ENCODE assay signal across 1 cellular context in genomic region chr11:83157755-83158473, GRCh38.
A peak's percentile ranks its signal among the peaks of the same experiment; 100 is the strongest.
TF ChIP-seq lines count a peak whose summit lies in the region.

No MANE protein-coding gene starts in this region.

TF ChIP-seq in HepG2, 621 proteins besides CTCF, POLR2A, EP300 and RAD21 (continued from another document and continues in another):
- TF ChIP-seq ZHX2 (IDR thresholded peaks at IDR 0.05; ENCODE audit: low read depth) (no peak), ZHX2 (CRISPR knock-in tag; IDR thresholded peaks at IDR 0.05; ENCODE audit: borderline replicate concordance) (0 out of 2 replicates have a peak, but pooled peaks have one; percentile 22), FOXK1 (CRISPR knock-in tag; IDR thresholded peaks at IDR 0.05; ENCODE audit: borderline replicate concordance, low read depth) (no peak), TBL1XR1 (IDR thresholded peaks at IDR 0.05; ENCODE audit: borderline replicate concordance, low read length, partially characterized antibody) (no peak), THAP11 (CRISPR knock-in tag; IDR thresholded peaks at IDR 0.05) (0 out of 2 replicates have a peak, but pooled peaks have one; percentile 9), ZNF672 (CRISPR knock-in tag; IDR thresholded peaks at IDR 0.05) (no peak), DMAP1 (CRISPR knock-in tag; IDR thresholded peaks at IDR 0.05) (peak; percentile 66; the same call in 1 of the 2 replicates), ZFP90 (CRISPR knock-in tag; IDR thresholded peaks at IDR 0.05; ENCODE audit: borderline replicate concordance) (0 out of 2 replicates have a peak, but pooled peaks have one; percentile 67), PHF5A (CRISPR knock-in tag; IDR thresholded peaks at IDR 0.05; ENCODE audit: low read depth, unreplicated experiment) (no peak), ZNF639 (CRISPR knock-in tag; conservative IDR thresholded peaks at IDR 0.05) (0 out of 2 replicates have a peak, but pooled peaks have one; percentile 29), AKAP8 (CRISPR knock-in tag; IDR thresholded peaks at IDR 0.05) (no peak), ISX (CRISPR knock-in tag; conservative IDR thresholded peaks at IDR 0.05) (0 out of 2 replicates have a peak, but pooled peaks have one; percentile 32), NFE2L1 (CRISPR knock-in tag; IDR thresholded peaks at IDR 0.05; ENCODE audit: borderline replicate concordance) (no peak), MAFF (IDR thresholded peaks at IDR 0.05; ENCODE audit: low read depth, low read length) (no peak), POLR2AphosphoS5 (IDR thresholded peaks at IDR 0.05; ENCODE audit: low read depth, low read length) (peak; percentile 46), ELF1 (CRISPR knock-in tag; IDR thresholded peaks at IDR 0.05) (no peak), PATZ1 (CRISPR knock-in tag; IDR thresholded peaks at IDR 0.05) (peak; percentile 87), NR2F6 (IDR thresholded peaks at IDR 0.05) (no peak), NR2F6 (CRISPR knock-in tag; IDR thresholded peaks at IDR 0.05) (no peak), HMGXB4 (CRISPR knock-in tag; IDR thresholded peaks at IDR 0.05; ENCODE audit: borderline replicate concordance in 1 of 2, low read depth in 1 of 2) (peak in 1 of 2 experiments; percentile 45; a peak in 1 of 4 replicates), POGZ (CRISPR knock-in tag; IDR thresholded peaks at IDR 0.05) (peak; percentile 12; the same call in 1 of the 2 replicates), ZBTB26 (CRISPR knock-in tag; IDR thresholded peaks at IDR 0.05; ENCODE audit: borderline replicate concordance) (no peak), ZFAT (CRISPR knock-in tag; conservative IDR thresholded peaks at IDR 0.05) (0 out of 2 replicates have a peak, but pooled peaks have one; percentile 36), ZNF263 (CRISPR knock-in tag; IDR thresholded peaks at IDR 0.05) (no peak), ZC3H4 (CRISPR knock-in tag; IDR thresholded peaks at IDR 0.05; ENCODE audit: borderline replicate concordance) (0 out of 2 replicates have a peak, but pooled peaks have one; percentile 1), REL (CRISPR knock-in tag; conservative IDR thresholded peaks at IDR 0.05) (no peak), ZNF766 (CRISPR knock-in tag; IDR thresholded peaks at IDR 0.05; ENCODE audit: borderline replicate concordance) (no peak), NBN (conservative IDR thresholded peaks at IDR 0.05) (no peak), ZNF788 (CRISPR knock-in tag; IDR thresholded peaks at IDR 0.05; ENCODE audit: borderline replicate concordance) (no peak), ZC3H13 (CRISPR knock-in tag; IDR thresholded peaks at IDR 0.05) (peak; percentile 69; the same call in 1 of the 2 replicates), ETV5 (CRISPR knock-in tag; IDR thresholded peaks at IDR 0.05; ENCODE audit: borderline replicate concordance) (no peak), MTA1 (CRISPR knock-in tag; IDR thresholded peaks at IDR 0.05; ENCODE audit: borderline replicate concordance) (no peak)
- TF ChIP-seq, protein P1, sequence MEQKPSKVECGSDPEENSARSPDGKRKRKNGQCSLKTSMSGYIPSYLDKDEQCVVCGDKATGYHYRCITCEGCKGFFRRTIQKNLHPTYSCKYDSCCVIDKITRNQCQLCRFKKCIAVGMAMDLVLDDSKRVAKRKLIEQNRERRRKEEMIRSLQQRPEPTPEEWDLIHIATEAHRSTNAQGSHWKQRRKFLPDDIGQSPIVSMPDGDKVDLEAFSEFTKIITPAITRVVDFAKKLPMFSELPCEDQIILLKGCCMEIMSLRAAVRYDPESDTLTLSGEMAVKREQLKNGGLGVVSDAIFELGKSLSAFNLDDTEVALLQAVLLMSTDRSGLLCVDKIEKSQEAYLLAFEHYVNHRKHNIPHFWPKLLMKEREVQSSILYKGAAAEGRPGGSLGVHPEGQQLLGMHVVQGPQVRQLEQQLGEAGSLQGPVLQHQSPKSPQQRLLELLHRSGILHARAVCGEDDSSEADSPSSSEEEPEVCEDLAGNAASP (CRISPR knock-in tag; IDR thresholded peaks at IDR 0.05; ENCODE audit: borderline replicate concordance), result no peak
- TF ChIP-seq, protein P2, sequence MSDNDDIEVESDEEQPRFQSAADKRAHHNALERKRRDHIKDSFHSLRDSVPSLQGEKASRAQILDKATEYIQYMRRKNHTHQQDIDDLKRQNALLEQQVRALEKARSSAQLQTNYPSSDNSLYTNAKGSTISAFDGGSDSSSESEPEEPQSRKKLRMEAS (IDR thresholded peaks at IDR 0.05), result 0 out of 2 replicates have a peak, but pooled peaks have one; percentile 60
- TF ChIP-seq, protein P3, sequence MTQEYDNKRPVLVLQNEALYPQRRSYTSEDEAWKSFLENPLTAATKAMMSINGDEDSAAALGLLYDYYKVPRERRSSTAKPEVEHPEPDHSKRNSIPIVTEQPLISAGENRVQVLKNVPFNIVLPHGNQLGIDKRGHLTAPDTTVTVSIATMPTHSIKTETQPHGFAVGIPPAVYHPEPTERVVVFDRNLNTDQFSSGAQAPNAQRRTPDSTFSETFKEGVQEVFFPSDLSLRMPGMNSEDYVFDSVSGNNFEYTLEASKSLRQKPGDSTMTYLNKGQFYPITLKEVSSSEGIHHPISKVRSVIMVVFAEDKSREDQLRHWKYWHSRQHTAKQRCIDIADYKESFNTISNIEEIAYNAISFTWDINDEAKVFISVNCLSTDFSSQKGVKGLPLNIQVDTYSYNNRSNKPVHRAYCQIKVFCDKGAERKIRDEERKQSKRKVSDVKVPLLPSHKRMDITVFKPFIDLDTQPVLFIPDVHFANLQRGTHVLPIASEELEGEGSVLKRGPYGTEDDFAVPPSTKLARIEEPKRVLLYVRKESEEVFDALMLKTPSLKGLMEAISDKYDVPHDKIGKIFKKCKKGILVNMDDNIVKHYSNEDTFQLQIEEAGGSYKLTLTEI (CRISPR knock-in tag; conservative IDR thresholded peaks at IDR 0.05), result no peak
- TF ChIP-seq, protein P4, sequence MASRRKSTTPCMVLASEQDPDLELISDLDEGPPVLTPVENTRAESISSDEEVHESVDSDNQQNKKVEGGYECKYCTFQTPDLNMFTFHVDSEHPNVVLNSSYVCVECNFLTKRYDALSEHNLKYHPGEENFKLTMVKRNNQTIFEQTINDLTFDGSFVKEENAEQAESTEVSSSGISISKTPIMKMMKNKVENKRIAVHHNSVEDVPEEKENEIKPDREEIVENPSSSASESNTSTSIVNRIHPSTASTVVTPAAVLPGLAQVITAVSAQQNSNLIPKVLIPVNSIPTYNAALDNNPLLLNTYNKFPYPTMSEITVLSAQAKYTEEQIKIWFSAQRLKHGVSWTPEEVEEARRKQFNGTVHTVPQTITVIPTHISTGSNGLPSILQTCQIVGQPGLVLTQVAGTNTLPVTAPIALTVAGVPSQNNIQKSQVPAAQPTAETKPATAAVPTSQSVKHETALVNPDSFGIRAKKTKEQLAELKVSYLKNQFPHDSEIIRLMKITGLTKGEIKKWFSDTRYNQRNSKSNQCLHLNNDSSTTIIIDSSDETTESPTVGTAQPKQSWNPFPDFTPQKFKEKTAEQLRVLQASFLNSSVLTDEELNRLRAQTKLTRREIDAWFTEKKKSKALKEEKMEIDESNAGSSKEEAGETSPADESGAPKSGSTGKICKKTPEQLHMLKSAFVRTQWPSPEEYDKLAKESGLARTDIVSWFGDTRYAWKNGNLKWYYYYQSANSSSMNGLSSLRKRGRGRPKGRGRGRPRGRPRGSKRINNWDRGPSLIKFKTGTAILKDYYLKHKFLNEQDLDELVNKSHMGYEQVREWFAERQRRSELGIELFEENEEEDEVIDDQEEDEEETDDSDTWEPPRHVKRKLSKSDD (CRISPR knock-in tag; IDR thresholded peaks at IDR 0.05; ENCODE audit: low read depth), result no peak
- TF ChIP-seq, protein P5, sequence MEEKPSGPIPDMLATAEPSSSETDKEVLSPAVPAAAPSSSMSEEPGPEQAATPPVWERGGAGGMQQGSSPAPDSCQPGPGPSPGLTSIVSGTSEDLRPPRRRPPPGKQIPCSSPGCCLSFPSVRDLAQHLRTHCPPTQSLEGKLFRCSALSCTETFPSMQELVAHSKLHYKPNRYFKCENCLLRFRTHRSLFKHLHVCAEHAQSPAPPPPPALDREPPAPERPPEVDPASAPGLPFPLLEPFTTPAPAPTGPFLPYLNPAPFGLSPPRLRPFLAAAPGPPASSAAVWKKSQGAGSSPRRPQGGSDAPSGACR (CRISPR knock-in tag; IDR thresholded peaks at IDR 0.05), result no peak
- TF ChIP-seq, protein P6, sequence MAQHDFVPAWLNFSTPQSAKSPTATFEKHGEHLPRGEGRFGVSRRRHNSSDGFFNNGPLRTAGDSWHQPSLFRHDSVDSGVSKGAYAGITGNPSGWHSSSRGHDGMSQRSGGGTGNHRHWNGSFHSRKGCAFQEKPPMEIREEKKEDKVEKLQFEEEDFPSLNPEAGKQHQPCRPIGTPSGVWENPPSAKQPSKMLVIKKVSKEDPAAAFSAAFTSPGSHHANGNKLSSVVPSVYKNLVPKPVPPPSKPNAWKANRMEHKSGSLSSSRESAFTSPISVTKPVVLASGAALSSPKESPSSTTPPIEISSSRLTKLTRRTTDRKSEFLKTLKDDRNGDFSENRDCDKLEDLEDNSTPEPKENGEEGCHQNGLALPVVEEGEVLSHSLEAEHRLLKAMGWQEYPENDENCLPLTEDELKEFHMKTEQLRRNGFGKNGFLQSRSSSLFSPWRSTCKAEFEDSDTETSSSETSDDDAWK (CRISPR knock-in tag; IDR thresholded peaks at IDR 0.05), result no peak
